In the genomic region with DNA sequence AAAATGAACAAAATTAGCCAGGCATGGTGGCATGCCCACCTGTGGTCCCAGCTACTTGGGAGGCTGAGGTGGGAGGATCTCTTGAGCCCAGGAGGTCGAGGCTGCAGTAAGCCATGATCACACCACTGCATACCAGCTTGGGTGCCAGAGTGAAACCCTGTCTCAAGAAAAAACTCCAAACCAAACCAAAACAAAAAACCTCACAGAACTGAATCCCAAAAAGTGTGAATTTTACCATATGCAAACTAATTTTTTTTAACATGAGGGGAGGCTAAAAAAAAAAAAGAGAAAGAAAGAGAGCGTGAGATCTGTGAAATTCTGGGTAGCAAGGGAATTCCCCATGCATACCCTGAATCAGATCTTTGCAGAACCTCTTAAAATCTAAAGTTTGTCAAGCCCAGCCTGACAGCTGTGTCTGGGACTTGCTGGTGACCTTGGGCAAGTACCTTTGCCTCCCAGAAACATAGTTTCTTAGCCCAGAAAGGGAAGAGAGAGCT, we compare ENCODE assay signal across 12 cellular contexts. TPM values are rescaled to one million over a fixed set of nuclear protein-coding genes. Genes with fewer than 3 reads are reported as not detected.
DNase-seq lines count a peak whose midpoint lies in the region; ATAC-seq lines count a peak whose summit lies in the region.
"Had no signal": no experiment of that assay in that cellular context is flagged by ENCODE, and none has a peak within 500 bp of the region (broad histone marks: within the 10 kb centered on the region; RNA-seq: fewer than 3 reads in every experiment).

No MANE protein-coding gene starts in this region.

- H3K27me3 ChIP-seq in MG63 = no peaks in the 10 kb centered on the region
- H3K27me3 ChIP-seq: BLaER1 had no signal

- H3K4me3 ChIP-seq in MG63 = no peak overlapping the region
- H3K4me3 ChIP-seq: BLaER1 had no signal

- H3K9me3 ChIP-seq in MG63 = no peaks in the 10 kb centered on the region
- H3K9me3 ChIP-seq: BLaER1 had no signal

- peak; percentile 81 for ATAC-seq in GM21529 (IDR thresholded peaks at IDR 0.05; ENCODE audit: unreplicated experiment)
- ATAC-seq in HG03280 (IDR thresholded peaks at IDR 0.05; ENCODE audit: unreplicated experiment) = peak; percentile 78
- ATAC-seq: sciatic nerve had no signal

- DNase-seq in stimulated activated CD4-positive, alpha-beta T cell treated with anti-CD3 and anti-CD28 coated beads, Interleukin-4, amount 100 ng/mL, for 1 hour = peak; percentile 13
- DNase-seq in stimulated activated CD4-positive, alpha-beta T cell treated with anti-CD3 and anti-CD28 coated beads, Interleukin-12 subunit alpha, Interleukin-12 subunit beta, amount 100 ng/mL, for 4 hours = no peak
- no peak for DNase-seq in epidermal melanocyte (ENCODE audit: insufficient read length, low spot score)
- no peak for DNase-seq in MG63
- no peak for DNase-seq in central memory CD4-positive, alpha-beta T cell
- DNase-seq in NCI-H345 treated with DMSO at 0.1 percent for 48 hours (lab: John Stamatoyannopoulos, UW; ENCODE audit: unreplicated experiment) = no peak
- DNase-seq: hippocampal formation had no signal

- H3K36me3 ChIP-seq in MG63 = no peaks in the 10 kb centered on the region
- H3K36me3 ChIP-seq: BLaER1 had no signal

RNA-seq across cellular contexts. Expression of a gene that starts 17.1 kb away (rescaled TPM):
- not detected in 2 replicates for total RNA-seq in MG63 (2014; rRNA removed; shearing (Covaris generic); ENCODE audit: low replicate concordance)
- total RNA-seq: OCI-LY7 had no signal
